In genomic region chr19:47226426-47227346, GRCh38 we compare ENCODE assay signal across 1 cellular context.
A peak's percentile ranks its signal among the peaks of the same experiment; 100 is the strongest.
TF ChIP-seq lines count a peak whose summit lies in the region.

No MANE protein-coding gene starts in this region.

TF ChIP-seq in K562, 482 proteins besides CTCF, POLR2A, EP300 and RAD21 (continues in another document):
- TF ChIP-seq PPARD (CRISPR knock-in tag; IDR thresholded peaks at IDR 0.05) (no peak), RFX5 (IDR thresholded peaks at IDR 0.05; ENCODE audit: low read depth, low read length) (no peak), MAFK (IDR thresholded peaks at IDR 0.05; ENCODE audit: low read length) (no peak), PRPF4 (IDR thresholded peaks at IDR 0.05; ENCODE audit: insufficient read depth, low read depth, low read length, poor library complexity, severe bottlenecking) (peak; percentile 97), L3MBTL2 (IDR thresholded peaks at IDR 0.05) (peak; percentile 21; the same call in 1 of the 2 replicates), MED1 (CRISPR knock-in tag; IDR thresholded peaks at IDR 0.05; ENCODE audit: borderline replicate concordance) (peak; percentile 88; the same call in 1 of the 2 replicates), ZKSCAN8 (CRISPR knock-in tag; IDR thresholded peaks at IDR 0.05) (peak; percentile 78; the same call in 1 of the 2 replicates), RBBP5 (IDR thresholded peaks at IDR 0.05; ENCODE audit: borderline replicate concordance, insufficient read depth, low read length, poor library complexity, severe bottlenecking) (peak; percentile 22), ZNF212 (CRISPR knock-in tag; IDR thresholded peaks at IDR 0.05) (no peak; the same call in 1 of the 2 replicates), ZNF280A (IDR thresholded peaks at IDR 0.05; ENCODE audit: low read depth, partially characterized antibody) (no peak), TRIM25 (IDR thresholded peaks at IDR 0.05; ENCODE audit: borderline replicate concordance) (no peak), ZBTB9 (CRISPR knock-in tag; IDR thresholded peaks at IDR 0.05) (peak; percentile 61; the same call in 1 of the 2 replicates), HIVEP1 (CRISPR knock-in tag; IDR thresholded peaks at IDR 0.05) (no peak), KLF10 (CRISPR knock-in tag; IDR thresholded peaks at IDR 0.05) (no peak), SP2 (IDR thresholded peaks at IDR 0.05; ENCODE audit: extremely low read depth, low read depth, low read length, poor library complexity, severe bottlenecking) (no peak), ZBTB11 (CRISPR knock-in tag; IDR thresholded peaks at IDR 0.05) (0 out of 6 replicates have a peak, but pooled peaks of 1 of the 3 experiments have one; percentile 13), MXD1 (CRISPR knock-in tag; IDR thresholded peaks at IDR 0.05; ENCODE audit: borderline replicate concordance, poor library complexity, severe bottlenecking) (no peak), YY1 (IDR thresholded peaks at IDR 0.05; ENCODE audit: borderline replicate concordance in 1 of 3, control insufficient read depth in 1 of 3, extremely low read depth in 1 of 3, insufficient read depth in 3 of 3, insufficient read length in 1 of 3, insufficient replicate concordance in 2 of 3, low read depth in 1 of 3, low read length in 2 of 3) (peak in 1 of 3 experiments; percentile 16), ZNF584 (CRISPR knock-in tag; IDR thresholded peaks at IDR 0.05; ENCODE audit: low read depth) (no peak; the same call in none of the 2 replicates), RBM25 (IDR thresholded peaks at IDR 0.05; ENCODE audit: low read depth, low read length, severe bottlenecking) (no peak), ZNF395 (CRISPR knock-in tag; IDR thresholded peaks at IDR 0.05) (peak; percentile 90; the same call in 1 of the 2 replicates), ZNF124 (CRISPR knock-in tag; IDR thresholded peaks at IDR 0.05) (no peak), ZNF23 (CRISPR knock-in tag; IDR thresholded peaks at IDR 0.05) (no peak), SNIP1 (IDR thresholded peaks at IDR 0.05; ENCODE audit: low read depth) (no peak), MCM5 (IDR thresholded peaks at IDR 0.05; ENCODE audit: low read depth) (no peak), CEBPG (CRISPR knock-in tag; IDR thresholded peaks at IDR 0.05) (0 out of 2 replicates have a peak, but pooled peaks have one; percentile 37), CEBPG (tag; conservative IDR thresholded peaks at IDR 0.05 in 1 of 2, IDR thresholded peaks at IDR 0.05 in 1 of 2) (no peak), MCM7 (IDR thresholded peaks at IDR 0.05) (no peak), JUND (IDR thresholded peaks at IDR 0.05; ENCODE audit: borderline replicate concordance, low read depth, low read length) (peak; percentile 71), JUND (tag; IDR thresholded peaks at IDR 0.05; ENCODE audit: borderline replicate concordance, low read depth, low read length) (no peak; the same call in 2 of the 3 replicates), ZNF589 (CRISPR knock-in tag; IDR thresholded peaks at IDR 0.05; ENCODE audit: low read depth) (peak; percentile 62), E2F3 (CRISPR knock-in tag; IDR thresholded peaks at IDR 0.05) (peak; percentile 15; the same call in 1 of the 2 replicates), ZHX1 (conservative IDR thresholded peaks at IDR 0.05; ENCODE audit: low read length) (no peak), BRD4 (IDR thresholded peaks at IDR 0.05) (peak; percentile 94), TFE3 (CRISPR knock-in tag; IDR thresholded peaks at IDR 0.05) (peak; percentile 0; the same call in 1 of the 2 replicates), BCLAF1 (IDR thresholded peaks at IDR 0.05; ENCODE audit: borderline replicate concordance in 1 of 2, control insufficient read depth in 1 of 2, low read depth in 2 of 2, low read length in 1 of 2) (peak in 1 of 2 experiments; percentile 88; a peak in 1 of 4 replicates), NR2C1 (IDR thresholded peaks at IDR 0.05) (no peak), NR2C1 (tag; IDR thresholded peaks at IDR 0.05) (peak; percentile 49; the same call in 1 of the 2 replicates), BCOR (IDR thresholded peaks at IDR 0.05) (peak; percentile 97), PTRF (tag; IDR thresholded peaks at IDR 0.05) (no peak), ZNF24 (IDR thresholded peaks at IDR 0.05) (no peak), PHF8 (IDR thresholded peaks at IDR 0.05; ENCODE audit: borderline replicate concordance, low read length) (peak; percentile 11; the same call in 1 of the 2 replicates), ZNF780A (CRISPR knock-in tag; IDR thresholded peaks at IDR 0.05) (0 out of 2 replicates have a peak, but pooled peaks have one; percentile 40)
